1 cellular context compared by ENCODE assay signal in genomic region chr6:150189176-150189575, GRCh38.
TF ChIP-seq lines count a peak whose summit lies in the region.

No MANE protein-coding gene starts in this region.

TF ChIP-seq in WTC11, 78 proteins besides CTCF, POLR2A, EP300 and RAD21 (continued from another document):
- TF ChIP-seq PRDM15 (CRISPR knock-in tag; IDR thresholded peaks at IDR 0.05): no peak
- TF ChIP-seq ZNF423 (CRISPR knock-in tag; IDR thresholded peaks at IDR 0.05): no peak
- no peak for TF ChIP-seq ZNF416 (CRISPR knock-in tag; IDR thresholded peaks at IDR 0.05)
- no peak for TF ChIP-seq MAX (CRISPR knock-in tag; IDR thresholded peaks at IDR 0.05)
